ENCODE assay signal across 16 cellular contexts in genomic region chr2:226526731-226527130, GRCh38.
DNase-seq lines count a peak whose midpoint lies in the region; ATAC-seq and TF ChIP-seq lines count a peak whose summit lies in the region.
"Had no signal": no experiment of that assay in that cellular context is flagged by ENCODE, and none has a peak within 500 bp of the region (broad histone marks: within the 10 kb centered on the region; RNA-seq: fewer than 3 reads in every experiment).

No MANE protein-coding gene starts in this region.

- H3K36me3 ChIP-seq in GM23248 (ENCODE audit: low read depth) (no peaks in the 10 kb centered on the region), mesenchymal stem cell (ENCODE audit: control insufficient read depth in 1 of 2, insufficient read depth in 2 of 2, low read depth in 1 of 2, low read length in 2 of 2) (no peaks in the 10 kb centered on the region), smooth muscle cell (ENCODE audit: low read depth) (no peaks in the 10 kb centered on the region)

- H3K14ac ChIP-seq in mesenchymal stem cell (ENCODE audit: low read length in 2 of 2): no peak overlapping the region

- no peak overlapping the region for H4K91ac ChIP-seq in mesenchymal stem cell (ENCODE audit: low read length)

- H3K9ac ChIP-seq in GM23248 (no peak overlapping the region), mesenchymal stem cell (ENCODE audit: low read length) (no peak overlapping the region), smooth muscle cell (ENCODE audit: low read depth) (no peak overlapping the region)

- no peak overlapping the region for H2BK12ac ChIP-seq in mesenchymal stem cell (ENCODE audit: low read length in 2 of 2)

- no peak overlapping the region for H3K18ac ChIP-seq in mesenchymal stem cell (ENCODE audit: low read depth in 1 of 2, low read length in 2 of 2)

- 16 to 23% methylated on average over 3 of the region's 3 CpGs for WGBS in GM23248 (ENCODE audit: low coverage in 1 of 2, low lambda C conversion rate in 2 of 2, missing lambda C conversion rate in 2 of 2), 2 experiments
- 27% methylated on average over 2 of the region's 3 CpGs for WGBS in mesenchymal stem cell
- 73% methylated on average over 3 of the region's 3 CpGs for WGBS in smooth muscle cell (ENCODE audit: low lambda C conversion rate)

- TF ChIP-seq CTCF in smooth muscle cell (IDR thresholded peaks at IDR 0.05; ENCODE audit: borderline replicate concordance, insufficient read depth, poor library complexity, severe bottlenecking): no peak

- in situ Hi-C loops in GM23248 (cut with MboI): no loop called here

- H3K4me3 ChIP-seq in GM23248: no peak overlapping the region
- H3K4me3 ChIP-seq in mesenchymal stem cell (ENCODE audit: insufficient read depth in 1 of 2, low read depth in 1 of 2, low read length in 2 of 2): no peak overlapping the region
- H3K4me3 ChIP-seq in smooth muscle cell: no peak overlapping the region
- H3K4me3 ChIP-seq: GM23338 had no signal

- H3K9me2 ChIP-seq in GM23248 (ENCODE audit: insufficient read depth): no peaks in the 10 kb centered on the region

- H4K8ac ChIP-seq in mesenchymal stem cell (ENCODE audit: low read length): no peak overlapping the region

- H3K27ac ChIP-seq in GM23248: no peak overlapping the region
- no peak overlapping the region for H3K27ac ChIP-seq in mesenchymal stem cell (ENCODE audit: low read length, poor library complexity, severe bottlenecking)
- no peak overlapping the region for H3K27ac ChIP-seq in smooth muscle cell (ENCODE audit: low read depth)

- H3K4ac ChIP-seq in mesenchymal stem cell (ENCODE audit: low read depth in 1 of 2, low read length in 2 of 2): no peak overlapping the region

- H3F3A ChIP-seq in GM23248 (ENCODE audit: insufficient read depth) (no peaks in the 10 kb centered on the region), smooth muscle cell (ENCODE audit: low read depth) (peaks cover 4% of the 10 kb centered on the region)

- no peaks in the 10 kb centered on the region for H3K27me3 ChIP-seq in GM23248 (replicated peaks; ENCODE audit: insufficient read depth)
- no peaks in the 10 kb centered on the region for H3K27me3 ChIP-seq in mesenchymal stem cell (ENCODE audit: control insufficient read depth in 1 of 2, insufficient read depth in 1 of 2, low read length in 2 of 2)
- H3K27me3 ChIP-seq in smooth muscle cell (ENCODE audit: low read depth): no peaks in the 10 kb centered on the region

- no peak overlapping the region for H2BK5ac ChIP-seq in mesenchymal stem cell (ENCODE audit: low read depth, low read length, poor library complexity, severe bottlenecking)

- H2BK120ac ChIP-seq in mesenchymal stem cell (ENCODE audit: low read depth, low read length): no peak overlapping the region

- H3K79me2 ChIP-seq in GM23248 (ENCODE audit: insufficient read depth): no peaks in the 10 kb centered on the region
- no peaks in the 10 kb centered on the region for H3K79me2 ChIP-seq in smooth muscle cell (ENCODE audit: low read depth)

- H3K9me3 ChIP-seq in GM23248 (ENCODE audit: low read depth) (no peaks in the 10 kb centered on the region), mesenchymal stem cell (ENCODE audit: control insufficient read depth, low read length) (no peaks in the 10 kb centered on the region), smooth muscle cell (replicated peaks; ENCODE audit: low read depth) (no peaks in the 10 kb centered on the region)
- H3K9me3 ChIP-seq: Caco-2 had no signal

- no peak overlapping the region for H3K23ac ChIP-seq in mesenchymal stem cell (ENCODE audit: low read length in 2 of 2)

- no peak overlapping the region for H2BK15ac ChIP-seq in mesenchymal stem cell (ENCODE audit: low read depth, poor library complexity, severe bottlenecking)

- H3K79me1 ChIP-seq in mesenchymal stem cell (replicated peaks; ENCODE audit: low read length, poor library complexity, severe bottlenecking): no peaks in the 10 kb centered on the region

- no peak for ATAC-seq in GM19463 (IDR thresholded peaks at IDR 0.05; ENCODE audit: unreplicated experiment)
- ATAC-seq: GM23338 had no signal

- H2AFZ ChIP-seq in GM23248 (peak overlapping the region; percentile 10; the same call in 1 of the 2 replicates), mesenchymal stem cell (ENCODE audit: low read depth, low read length) (no peak overlapping the region), smooth muscle cell (ENCODE audit: low read depth) (peak overlapping the region; percentile 62)
- H2AFZ ChIP-seq: GM23338 had no signal

- no peaks in the 10 kb centered on the region for H3K4me1 ChIP-seq in GM23248 (ENCODE audit: insufficient read depth)
- no peaks in the 10 kb centered on the region for H3K4me1 ChIP-seq in mesenchymal stem cell (ENCODE audit: control insufficient read depth, insufficient read depth, low read depth, low read length)
- H3K4me1 ChIP-seq in smooth muscle cell (ENCODE audit: low read depth): no peaks in the 10 kb centered on the region
- H3K4me1 ChIP-seq: Caco-2 had no signal

- no peaks in the 10 kb centered on the region for H4K20me1 ChIP-seq in GM23248 (ENCODE audit: insufficient read depth)
- H4K20me1 ChIP-seq in smooth muscle cell (ENCODE audit: low read depth): no peaks in the 10 kb centered on the region

- H2AK5ac ChIP-seq in mesenchymal stem cell (ENCODE audit: low read length, severe bottlenecking): no peak overlapping the region

- DNase-seq in GM23248 (peak; percentile 2), amniotic epithelial cell (ENCODE audit: low read depth) (peak; percentile 14), mesenchymal stem cell (peak; percentile 12), smooth muscle cell (lab: John Stamatoyannopoulos, UW; ENCODE audit: unreplicated experiment) (no peak), nucleus accumbens (lab: John Stamatoyannopoulos, UW) (no peak), germinal center (ENCODE audit: low spot score) (no peak)
- DNase-seq: ACHN, Caco-2, EL, MM.1S, NCI-H1105, OCI-M1, RPMI8226, SHP77 treated with DMSO at 0.1 percent for 48 hours had no signal

- H3K4me2 ChIP-seq in GM23248 (ENCODE audit: unreplicated experiment) (no peak overlapping the region), mesenchymal stem cell (ENCODE audit: low read length, poor library complexity, severe bottlenecking) (no peak overlapping the region), smooth muscle cell (no peak overlapping the region)
- H3K4me2 ChIP-seq: GM23338 had no signal

Comparison
In these comparisons a context has a peak if more than half of its experiments do, and no peak if none do; other contexts are left out.
1. DNase-seq: peak in GM23248 (single experiment), amniotic epithelial cell (single experiment) and mesenchymal stem cell (single experiment); none in smooth muscle cell (single experiment), nucleus accumbens (0 of 56) and germinal center (single experiment).